8 cellular contexts compared by ENCODE assay signal in the genomic region with DNA sequence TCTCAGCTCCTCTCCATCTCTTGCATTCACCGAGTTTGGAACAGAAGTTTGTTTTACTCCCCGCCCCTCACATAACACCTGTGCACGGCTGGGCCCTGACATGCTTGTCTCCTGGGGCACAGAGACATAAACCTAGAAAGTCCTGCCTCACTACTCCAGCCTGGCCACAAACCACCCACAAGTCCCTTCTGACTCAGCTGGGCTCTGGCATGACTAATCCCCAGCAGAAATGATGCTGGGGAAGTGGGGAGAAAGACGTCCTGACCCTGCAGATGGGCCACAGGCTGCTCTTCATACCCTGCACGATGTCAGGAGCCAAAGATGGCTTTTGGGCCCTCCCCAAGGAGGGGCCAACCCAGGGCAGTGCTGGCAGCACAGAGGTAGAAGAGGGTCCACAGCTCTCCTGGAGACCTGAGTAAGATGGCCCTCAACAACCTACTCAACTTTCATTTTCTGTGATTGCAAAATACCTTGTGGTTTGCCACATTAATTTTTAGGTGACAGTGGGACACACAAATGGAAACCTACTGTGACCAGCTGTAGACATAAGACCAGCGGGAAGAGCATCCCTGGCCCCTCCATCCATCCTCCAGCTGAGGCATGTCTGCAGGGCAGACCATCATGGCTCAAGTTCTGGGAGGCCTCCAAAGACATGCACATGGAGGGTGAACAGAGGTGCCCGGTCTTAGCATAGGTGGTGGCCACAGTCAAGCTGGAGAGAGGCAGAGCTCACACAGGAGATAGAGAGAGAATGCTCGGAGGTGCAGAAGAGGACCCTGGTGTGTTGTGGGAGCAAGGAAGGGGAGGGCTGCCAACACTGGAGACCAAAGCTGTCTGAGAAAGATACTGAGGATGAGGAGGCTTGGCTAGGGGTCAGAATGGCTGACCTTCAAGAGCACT. TPM values are rescaled to one million over a fixed set of nuclear protein-coding genes. Genes with fewer than 3 reads are reported as not detected.
A peak's percentile ranks its signal among the peaks of the same experiment; 100 is the strongest.
DNase-seq lines count a peak whose midpoint lies in the region; ATAC-seq and TF ChIP-seq lines count a peak whose summit lies in the region.

No MANE protein-coding gene starts in this region.

- H3K4me1 Mint-ChIP-seq in activated T-helper 2 cell treated with anti-CD3 and anti-CD28 coated beads, Interferon-gamma antibody, Interleukin-2, Interleukin-4, amounts not matched to agents 10 μg/mL and 5 μg/mL and 100 μg/mL, durations not matched to agents 14 hours and 24 hours and 36 hours (ENCODE audit: low read depth): peaks cover 39% of the 10 kb centered on the region
- H3K4me1 Mint-ChIP-seq in memory B cell (peaks cover 22% of the 10 kb centered on the region), osteocyte (ENCODE audit: unreplicated experiment) (peaks cover 24% of the 10 kb centered on the region)

- peak overlapping the region; percentile 22 for H3K4me3 ChIP-seq in OCI-LY3 (ENCODE audit: low read length)
- no peak overlapping the region for H3K4me3 ChIP-seq in left ventricle myocardium inferior

- H3K27ac Mint-ChIP-seq in activated T-helper 2 cell treated with anti-CD3 and anti-CD28 coated beads, Interferon-gamma antibody, Interleukin-2, Interleukin-4, amounts not matched to agents 10 μg/mL and 5 μg/mL and 100 μg/mL, durations not matched to agents 14 hours and 24 hours and 36 hours: peak overlapping the region; percentile 56
- no peak overlapping the region for H3K27ac Mint-ChIP-seq in memory B cell
- H3K27ac Mint-ChIP-seq in osteocyte (ENCODE audit: unreplicated experiment): no peak overlapping the region

- no peak overlapping the region for H3K9ac ChIP-seq in OCI-LY3 (ENCODE audit: low read length)

- H3K36me3 ChIP-seq in OCI-LY3 (replicated peaks; ENCODE audit: low read depth, low read length) (peaks cover 7% of the 10 kb centered on the region), left ventricle myocardium inferior (peaks cover 28% of the 10 kb centered on the region)

- H2AFZ ChIP-seq in OCI-LY3 (ENCODE audit: low read depth, low read length): no peak overlapping the region

- H3K9me3 ChIP-seq in OCI-LY3 (ENCODE audit: insufficient read depth, low read length) (no peaks in the 10 kb centered on the region), left ventricle myocardium inferior (replicated peaks) (no peaks in the 10 kb centered on the region)

- DNase-seq in activated T-helper 2 cell treated with anti-CD3 and anti-CD28 coated beads, Interferon-gamma antibody, Interleukin-2, Interleukin-4, amounts not matched to agents 10 μg/mL and 5 μg/mL and 100 μg/mL, durations not matched to agents 14 hours and 24 hours and 36 hours (ENCODE audit: low spot score): peak; percentile 74
- peak in 1 of 2 donors; percentile 24 for DNase-seq in memory B cell (ENCODE audit: low spot score in 2 of 2)
- no peak for DNase-seq in T1000 (lab: John Stamatoyannopoulos, UW)
- DNase-seq in left ventricle myocardium inferior: no peak
- no peak for DNase-seq in osteocyte (ENCODE audit: extremely low spot score, unreplicated experiment)

- intact Hi-C loops in activated T-helper 2 cell treated with anti-CD3 and anti-CD28 coated beads, Interferon-gamma antibody, Interleukin-2, Interleukin-4, amounts not matched to agents 10 μg/mL and 5 μg/mL and 100 μg/mL, durations not matched to agents 14 hours and 24 hours and 36 hours (cut with micrococcal nuclease): loop anchor here (1.0 to 2.0 kb wide), 3 partner anchors 13 to 29 kb away; no protein-coding TSS in a partner anchor
- intact Hi-C loops in left ventricle myocardium inferior (cut with micrococcal nuclease): no loop called here

- H3K79me2 ChIP-seq in OCI-LY3 (ENCODE audit: low read length): no peaks in the 10 kb centered on the region

- H3K27me3 ChIP-seq in OCI-LY3 (ENCODE audit: low read depth, low read length) (peaks cover 69% of the 10 kb centered on the region), left ventricle myocardium inferior (ENCODE audit: low read depth) (no peaks in the 10 kb centered on the region)

- peak overlapping the region; percentile 27 for H3K4me3 Mint-ChIP-seq in activated T-helper 2 cell treated with anti-CD3 and anti-CD28 coated beads, Interferon-gamma antibody, Interleukin-2, Interleukin-4, amounts not matched to agents 10 μg/mL and 5 μg/mL and 100 μg/mL, durations not matched to agents 14 hours and 24 hours and 36 hours (ENCODE audit: low read depth)
- peak overlapping the region; percentile 14 for H3K4me3 Mint-ChIP-seq in memory B cell
- no peak overlapping the region for H3K4me3 Mint-ChIP-seq in osteocyte (ENCODE audit: unreplicated experiment)

- H3K4me1 ChIP-seq in OCI-LY3 (ENCODE audit: low read length) (peaks cover 30% of the 10 kb centered on the region), left ventricle myocardium inferior (peaks cover 52% of the 10 kb centered on the region)

- peaks cover 70% of the 10 kb centered on the region for H4K20me1 ChIP-seq in OCI-LY3 (ENCODE audit: insufficient read depth, low read length)

- no peaks in the 10 kb centered on the region for H3K9me3 Mint-ChIP-seq in activated T-helper 2 cell treated with anti-CD3 and anti-CD28 coated beads, Interferon-gamma antibody, Interleukin-2, Interleukin-4, amounts not matched to agents 10 μg/mL and 5 μg/mL and 100 μg/mL, durations not matched to agents 14 hours and 24 hours and 36 hours
- H3K9me3 Mint-ChIP-seq in memory B cell: no peaks in the 10 kb centered on the region
- H3K9me3 Mint-ChIP-seq in osteocyte (ENCODE audit: unreplicated experiment): no peaks in the 10 kb centered on the region

- TF ChIP-seq CTCF in OCI-LY3 (IDR thresholded peaks at IDR 0.05; ENCODE audit: low read depth, low read length) (no peak), left ventricle myocardium inferior (IDR thresholded peaks at IDR 0.05; ENCODE audit: borderline replicate concordance) (no peak), osteocyte (IDR thresholded peaks at IDR 0.05) (no peak)

- H3K27ac ChIP-seq in OCI-LY3 (ENCODE audit: low read length): no peak overlapping the region
- no peak overlapping the region for H3K27ac ChIP-seq in left ventricle myocardium inferior (replicated peaks)

- peaks cover 76% of the 10 kb centered on the region for H3K36me3 Mint-ChIP-seq in activated T-helper 2 cell treated with anti-CD3 and anti-CD28 coated beads, Interferon-gamma antibody, Interleukin-2, Interleukin-4, amounts not matched to agents 10 μg/mL and 5 μg/mL and 100 μg/mL, durations not matched to agents 14 hours and 24 hours and 36 hours (ENCODE audit: low read depth)
- no peaks in the 10 kb centered on the region for H3K36me3 Mint-ChIP-seq in memory B cell
- H3K36me3 Mint-ChIP-seq in osteocyte (ENCODE audit: unreplicated experiment): peaks cover 20% of the 10 kb centered on the region

- H3K27me3 Mint-ChIP-seq in activated T-helper 2 cell treated with anti-CD3 and anti-CD28 coated beads, Interferon-gamma antibody, Interleukin-2, Interleukin-4, amounts not matched to agents 10 μg/mL and 5 μg/mL and 100 μg/mL, durations not matched to agents 14 hours and 24 hours and 36 hours (ENCODE audit: low read depth): no peaks in the 10 kb centered on the region
- H3K27me3 Mint-ChIP-seq in memory B cell (no peaks in the 10 kb centered on the region), osteocyte (ENCODE audit: unreplicated experiment) (no peaks in the 10 kb centered on the region)

- peak overlapping the region; percentile 67 for H3K4me2 ChIP-seq in OCI-LY3 (ENCODE audit: low read length)

- ATAC-seq in GM18861 (IDR thresholded peaks at IDR 0.05; ENCODE audit: unreplicated experiment) (peak; percentile 90), HG02938 (IDR thresholded peaks at IDR 0.05; ENCODE audit: unreplicated experiment) (peak; percentile 95), memory B cell (ENCODE audit: low read depth) (peak; percentile 96)

RNA-seq across cellular contexts. Expression of a gene that starts 40.0 kb away (rescaled TPM):
- total RNA-seq in activated T-helper 2 cell treated with anti-CD3 and anti-CD28 coated beads, Interferon-gamma antibody, Interleukin-2, Interleukin-4, amounts not matched to agents 10 μg/mL and 5 μg/mL and 100 μg/mL, durations not matched to agents 14 hours and 24 hours and 36 hours: 86.8 and 91.3 TPM in 2 replicates
- total RNA-seq in left ventricle myocardium inferior (16.5 TPM), osteocyte (80.2 and 85.2 TPM in 2 replicates)
